Comparison of ENCODE assay signal across 14 cellular contexts in genomic region chr17:66712453-66712852, GRCh38.
DNase-seq lines count a peak whose midpoint lies in the region; ATAC-seq lines count a peak whose summit lies in the region.
"Had no signal": no experiment of that assay in that cellular context is flagged by ENCODE, and none has a peak within 500 bp of the region (broad histone marks: within the 10 kb centered on the region; RNA-seq: fewer than 3 reads in every experiment).

No MANE protein-coding gene starts in this region.

- ATAC-seq in T-helper 17 cell = no peak
- no peak for ATAC-seq in GM21529 (IDR thresholded peaks at IDR 0.05; ENCODE audit: unreplicated experiment)

- H3K4me3 Mint-ChIP-seq in activated CD4-positive, alpha-beta T cell treated with anti-CD3 and anti-CD28 coated beads, Interleukin-2, amount 10 ng/mL, durations not matched to agents 24 days and 14 days = no peak overlapping the region
- H3K4me3 Mint-ChIP-seq in T-helper 17 cell = no peak overlapping the region
- H3K4me3 Mint-ChIP-seq: activated T-cell treated with anti-CD3 and anti-CD28 coated beads, Interleukin-2, amount 50 U/mL, for 24 hours had no signal

- DNase-seq in activated CD4-positive, alpha-beta T cell treated with anti-CD3 and anti-CD28 coated beads, Interleukin-2, amount 10 ng/mL, durations not matched to agents 24 days and 14 days = no peak
- DNase-seq in activated CD4-positive, alpha-beta T cell treated with anti-CD3 and anti-CD28 coated beads, Interleukin-2, amount 50 U/mL, for 48 hours = no peak
- DNase-seq in T-helper 17 cell = no peak
- peak; percentile 50 for DNase-seq in islet precursor cell
- DNase-seq in substantia nigra (lab: John Stamatoyannopoulos, UW) = no peak
- no peak for DNase-seq in NCI-H1092 treated with DMSO at 0.1 percent for 48 hours (lab: John Stamatoyannopoulos, UW)
- DNase-seq in AG20443 (ENCODE audit: low spot score) = no peak
- DNase-seq: activated T-cell treated with anti-CD3 and anti-CD28 coated beads, Interleukin-2, amount 50 U/mL, for 24 hours; Kasumi-1; kidney; NCI-H187; SIG-M5; tibial artery had no signal

- no peaks in the 10 kb centered on the region for H3K9me3 Mint-ChIP-seq in activated CD4-positive, alpha-beta T cell treated with anti-CD3 and anti-CD28 coated beads, Interleukin-2, amount 10 ng/mL, durations not matched to agents 24 days and 14 days
- H3K9me3 Mint-ChIP-seq: activated T-cell treated with anti-CD3 and anti-CD28 coated beads, Interleukin-2, amount 50 U/mL, for 24 hours had no signal

- intact Hi-C loops in activated CD4-positive, alpha-beta T cell treated with anti-CD3 and anti-CD28 coated beads, Interleukin-2, amount 10 ng/mL, durations not matched to agents 24 days and 14 days (cut with micrococcal nuclease) = no loop called here

- peak overlapping the region; percentile 17 for H3K27ac ChIP-seq in substantia nigra (ENCODE audit: low read depth, low read length, poor library complexity, severe bottlenecking)
- H3K27ac ChIP-seq: tibial artery had no signal

- H3K4me1 Mint-ChIP-seq in activated CD4-positive, alpha-beta T cell treated with anti-CD3 and anti-CD28 coated beads, Interleukin-2, amount 10 ng/mL, durations not matched to agents 24 days and 14 days = peaks cover 36% of the 10 kb centered on the region
- peaks cover 21% of the 10 kb centered on the region for H3K4me1 Mint-ChIP-seq in T-helper 17 cell

- H3K36me3 Mint-ChIP-seq in activated CD4-positive, alpha-beta T cell treated with anti-CD3 and anti-CD28 coated beads, Interleukin-2, amount 10 ng/mL, durations not matched to agents 24 days and 14 days (ENCODE audit: low read depth) = peaks cover 30% of the 10 kb centered on the region
- no peaks in the 10 kb centered on the region for H3K36me3 Mint-ChIP-seq in T-helper 17 cell (ENCODE audit: low read depth)

- no peaks in the 10 kb centered on the region for H3K27me3 Mint-ChIP-seq in activated CD4-positive, alpha-beta T cell treated with anti-CD3 and anti-CD28 coated beads, Interleukin-2, amount 10 ng/mL, durations not matched to agents 24 days and 14 days
- no peaks in the 10 kb centered on the region for H3K27me3 Mint-ChIP-seq in T-helper 17 cell
- H3K27me3 Mint-ChIP-seq: activated T-cell treated with anti-CD3 and anti-CD28 coated beads, Interleukin-2, amount 50 U/mL, for 24 hours had no signal

- no peaks in the 10 kb centered on the region for H3K9me3 ChIP-seq in T-helper 17 cell (ENCODE audit: control insufficient read depth, low read length, poor library complexity, severe bottlenecking)
- H3K9me3 ChIP-seq: tibial artery had no signal

- H3K27ac Mint-ChIP-seq in activated CD4-positive, alpha-beta T cell treated with anti-CD3 and anti-CD28 coated beads, Interleukin-2, amount 10 ng/mL, durations not matched to agents 24 days and 14 days = peak overlapping the region; percentile 77
- peak overlapping the region; percentile 45 for H3K27ac Mint-ChIP-seq in T-helper 17 cell
